ENCODE assay signal across 1 cellular context in the genomic region with DNA sequence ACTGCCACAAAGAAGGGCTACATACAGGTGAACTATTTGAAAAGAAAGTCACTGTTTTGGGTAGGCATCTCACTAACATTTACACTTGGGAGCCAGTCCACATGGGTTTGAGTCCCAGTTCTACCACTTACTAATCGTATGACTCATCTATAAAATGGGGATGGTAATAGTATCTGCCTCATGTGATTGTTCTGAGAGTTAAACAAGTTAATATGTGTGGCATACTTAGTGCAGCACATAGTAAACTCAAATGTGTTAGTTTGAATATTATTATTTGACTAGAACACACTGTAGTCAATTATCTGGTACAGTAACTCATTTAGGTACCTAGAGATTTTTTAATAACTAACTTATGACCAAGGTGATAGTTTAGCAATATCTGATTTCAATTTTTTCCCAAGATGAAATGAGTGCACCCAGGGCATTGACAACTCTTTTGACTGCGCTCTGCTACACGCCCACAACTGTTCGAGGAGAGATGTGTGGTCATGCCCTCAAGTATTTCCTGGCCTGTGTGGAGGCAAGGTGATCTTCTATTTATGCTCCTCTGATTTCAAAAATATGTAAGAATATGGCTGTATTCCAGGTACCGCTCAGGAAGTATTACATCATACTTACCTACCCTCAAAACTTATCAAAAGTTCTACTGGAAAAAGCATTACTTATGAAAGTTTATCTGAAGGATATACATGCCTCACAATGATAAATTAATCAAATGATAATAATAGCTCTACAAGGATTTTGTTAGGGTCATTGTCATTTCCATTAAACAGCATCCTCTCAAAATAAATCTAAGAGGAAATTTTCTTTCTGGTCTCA.
TF ChIP-seq lines count a peak whose summit lies in the region.

No MANE protein-coding gene starts in this region.

TF ChIP-seq in IMR-90, 13 proteins besides CTCF, POLR2A, EP300 and RAD21:
- TF ChIP-seq BHLHE40 (IDR thresholded peaks at IDR 0.05; ENCODE audit: low read depth, low read length) (no peak), SMC3 (IDR thresholded peaks at IDR 0.05; ENCODE audit: low read depth, low read length) (no peak), NFE2L2 (IDR thresholded peaks at IDR 0.05; ENCODE audit: low read depth, low read length) (no peak), CEBPB (IDR thresholded peaks at IDR 0.05; ENCODE audit: low read depth, low read length) (peak; percentile 33; the same call in 1 of the 2 replicates), ELK1 (IDR thresholded peaks at IDR 0.05; ENCODE audit: borderline replicate concordance, low read depth, low read length) (no peak)
